ENCODE assay signal across 1 cellular context in the genomic region with DNA sequence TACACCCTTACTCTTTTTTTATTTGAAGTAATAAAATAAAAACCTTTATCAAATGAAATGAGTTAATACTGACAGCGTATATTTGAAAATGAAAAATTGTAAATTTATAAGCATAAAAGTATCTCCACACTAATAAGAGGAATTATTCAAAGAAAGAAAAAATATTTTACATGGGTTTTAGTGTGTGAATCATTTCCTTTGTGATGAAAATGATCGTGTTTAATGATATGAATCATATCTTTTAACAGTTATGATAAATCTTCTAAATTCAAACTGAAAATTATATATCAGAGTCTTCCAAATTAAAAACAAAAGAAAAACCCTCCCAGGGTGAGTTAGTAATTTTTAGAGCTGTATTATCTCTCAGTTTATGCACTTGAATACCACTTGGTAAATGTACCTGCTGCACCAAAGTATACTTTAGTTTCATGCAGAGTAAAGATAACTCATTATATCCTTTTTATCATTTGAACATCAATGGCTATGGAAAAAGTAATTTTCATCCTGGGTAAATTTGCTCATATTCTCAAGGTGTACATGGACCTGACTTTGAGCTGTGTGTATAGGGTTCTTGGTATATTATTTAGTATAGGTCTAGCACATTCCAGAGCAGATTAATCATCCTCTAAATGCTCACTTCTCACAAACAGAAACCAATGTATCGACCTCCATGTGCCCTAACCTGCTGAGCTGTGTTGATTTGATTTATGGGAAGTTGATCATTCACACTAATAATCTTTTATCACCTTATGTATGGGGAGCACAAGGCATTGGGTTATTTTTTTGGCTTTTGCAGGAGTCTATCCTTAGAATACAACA.
TF ChIP-seq lines count a peak whose summit lies in the region.

No MANE protein-coding gene starts in this region.

TF ChIP-seq in SK-N-SH, 30 proteins besides CTCF, POLR2A, EP300 and RAD21 (continued from another document):
- TF ChIP-seq FOSL2 (IDR thresholded peaks at IDR 0.05; ENCODE audit: borderline replicate concordance, low read depth): peak; percentile 56; the same call in 1 of the 2 replicates
- no peak for TF ChIP-seq ELF1 (IDR thresholded peaks at IDR 0.05)
- TF ChIP-seq, protein P1, sequence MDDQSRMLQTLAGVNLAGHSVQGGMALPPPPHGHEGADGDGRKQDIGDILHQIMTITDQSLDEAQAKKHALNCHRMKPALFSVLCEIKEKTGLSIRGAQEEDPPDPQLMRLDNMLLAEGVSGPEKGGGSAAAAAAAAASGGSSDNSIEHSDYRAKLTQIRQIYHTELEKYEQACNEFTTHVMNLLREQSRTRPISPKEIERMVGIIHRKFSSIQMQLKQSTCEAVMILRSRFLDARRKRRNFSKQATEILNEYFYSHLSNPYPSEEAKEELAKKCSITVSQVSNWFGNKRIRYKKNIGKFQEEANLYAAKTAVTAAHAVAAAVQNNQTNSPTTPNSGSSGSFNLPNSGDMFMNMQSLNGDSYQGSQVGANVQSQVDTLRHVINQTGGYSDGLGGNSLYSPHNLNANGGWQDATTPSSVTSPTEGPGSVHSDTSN (IDR thresholded peaks at IDR 0.05): peak; percentile 54; the same call in 1 of the 2 replicates
